ENCODE assay signal across 20 cellular contexts in the genomic region with DNA sequence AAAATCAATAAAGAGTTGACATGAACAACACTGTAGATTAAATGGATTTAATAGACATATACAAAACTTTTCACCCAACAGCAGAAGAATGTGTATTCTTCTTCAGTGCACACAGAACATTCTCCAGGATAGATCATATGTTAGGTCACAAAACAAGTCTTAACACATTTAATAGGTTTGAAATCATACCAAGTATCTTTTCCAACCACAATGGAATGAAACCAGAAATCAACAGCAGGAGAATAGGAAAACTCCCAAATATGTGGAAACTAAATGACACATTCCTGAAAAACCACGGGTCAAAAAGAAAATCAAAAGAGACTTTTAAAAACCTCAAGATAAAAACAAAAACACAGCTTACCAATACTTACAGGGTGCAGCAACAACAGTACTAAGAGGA.
DNase-seq lines count a peak whose midpoint lies in the region; ATAC-seq and TF ChIP-seq lines count a peak whose summit lies in the region.
"Had no signal": no experiment of that assay in that cellular context is flagged by ENCODE, and none has a peak within 500 bp of the region (broad histone marks: within the 10 kb centered on the region; RNA-seq: fewer than 3 reads in every experiment).

No MANE protein-coding gene starts in this region.

- H3K4me3 ChIP-seq in astrocyte of the spinal cord (ENCODE audit: low read depth, low read length) = no peak overlapping the region
- H3K4me3 ChIP-seq in fibroblast of the aortic adventitia (ENCODE audit: low read depth, low read length) = no peak overlapping the region
- H3K4me3 ChIP-seq: A549, cardiac muscle cell, esophagus squamous epithelium, sigmoid colon had no signal

- ATAC-seq in GM21360 (IDR thresholded peaks at IDR 0.05; ENCODE audit: unreplicated experiment) = no peak
- no peak for ATAC-seq in HG03175 (IDR thresholded peaks at IDR 0.05; ENCODE audit: unreplicated experiment)
- ATAC-seq: A549, left lobe of liver had no signal

- DNase-seq in A172 (ENCODE audit: low spot score) (peak; percentile 28), HT1080 (ENCODE audit: low read depth) (peak; percentile 3), astrocyte of the spinal cord (ENCODE audit: low read depth, low spot score) (peak; percentile 63), fibroblast of the aortic adventitia (ENCODE audit: low read depth) (peak; percentile 68), anterior cingulate cortex (lab: John Stamatoyannopoulos, UW) (no peak), HPDE6-E6E7 (ENCODE audit: extremely low spot score) (no peak)
- DNase-seq: activated CD4-positive, alpha-beta T cell treated with anti-CD3 and anti-CD28 coated beads, Interleukin-2, amount 50 U/mL, for 4 hours; activated naive CD4-positive, alpha-beta T cell treated with anti-CD3 and anti-CD28 coated beads, Interleukin-2, amount 10 ng/mL, durations not matched to agents 7 days and 5 days; CD4-positive, alpha-beta T cell; esophagus squamous epithelium; Karpas-422; NCI-H1417 treated with DMSO at 0.1 percent for 48 hours; NCI-H2227 treated with DMSO at 0.1 percent for 48 hours; nucleus accumbens; sigmoid colon had no signal

- TF ChIP-seq CTCF in astrocyte of the spinal cord (IDR thresholded peaks at IDR 0.05; ENCODE audit: low read depth, low read length) (no peak), fibroblast of the aortic adventitia (IDR thresholded peaks at IDR 0.05; ENCODE audit: insufficient read depth, low read length) (no peak)

- in situ Hi-C loops in astrocyte of the spinal cord (cut with HindIII; ENCODE audit: low sequenced_read_pairs) = no loop called here

Comparison
In these comparisons a context has a peak if more than half of its experiments do, and no peak if none do; other contexts are left out.
1. DNase-seq: peak in A172 (single experiment), HT1080 (single experiment), astrocyte of the spinal cord (single experiment) and fibroblast of the aortic adventitia (single experiment); none in anterior cingulate cortex (0 of 58) and HPDE6-E6E7 (single experiment).